ENCODE assay signal across 8 cellular contexts in the genomic region with DNA sequence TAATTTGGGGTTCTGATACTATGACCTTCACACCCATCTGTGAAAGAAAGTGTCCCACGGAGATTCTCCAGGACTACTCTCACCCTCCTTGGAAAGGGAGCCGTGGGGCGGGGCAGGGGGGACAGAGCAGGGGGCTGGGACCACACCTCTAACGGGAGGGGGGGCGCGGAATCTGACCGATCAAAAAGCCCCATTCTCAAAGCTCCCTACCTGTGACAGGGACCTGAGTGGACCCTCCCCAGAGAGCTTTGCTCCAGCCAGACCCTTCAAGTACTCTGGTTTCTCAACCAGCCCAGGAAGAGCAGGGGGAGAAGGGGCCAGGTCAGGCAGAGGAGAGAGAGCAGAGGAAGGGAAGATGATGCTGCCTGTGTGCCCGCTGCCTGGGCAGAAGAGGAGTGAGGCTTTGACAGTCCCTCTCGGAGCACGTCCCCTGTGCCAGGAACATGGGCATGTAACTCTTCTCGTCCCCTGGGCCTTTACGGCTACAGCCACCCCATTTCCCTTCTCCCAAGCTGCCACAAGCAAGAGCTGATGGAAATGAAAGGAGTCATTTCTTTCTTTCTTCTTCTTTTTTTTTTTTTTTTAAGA. TPM values are rescaled to one million over a fixed set of nuclear protein-coding genes. Genes with fewer than 3 reads are reported as not detected.
A peak's percentile ranks its signal among the peaks of the same experiment; 100 is the strongest.
DNase-seq lines count a peak whose midpoint lies in the region; ATAC-seq and TF ChIP-seq lines count a peak whose summit lies in the region.

No MANE protein-coding gene starts in this region.

- peak overlapping the region; percentile 95 to 100 (median 98) for H3K4me3 Mint-ChIP-seq in CD8-positive, alpha-beta memory T cell

- H3K9me2 ChIP-seq in PC-3 (replicated peaks; ENCODE audit: low read length) = no peaks in the 10 kb centered on the region

- no peak for ATAC-seq in PC-3

- H3K4me3 ChIP-seq in CD8-positive, alpha-beta memory T cell (ENCODE audit: low read length) = peak overlapping the region; percentile 90
- peak overlapping the region in 57 of 59 donors; percentile 2 to 68 (median 48) for H3K4me3 ChIP-seq in dorsolateral prefrontal cortex
- H3K4me3 ChIP-seq in parathyroid adenoma (ENCODE audit: low read depth, low read length) = peak overlapping the region; percentile 42
- no peak overlapping the region for H3K4me3 ChIP-seq in PC-3 (ENCODE audit: low read length)

- H3K9me3 ChIP-seq in CD8-positive, alpha-beta memory T cell (ENCODE audit: low read length) = no peaks in the 10 kb centered on the region
- H3K9me3 ChIP-seq in parathyroid adenoma (ENCODE audit: control insufficient read depth, low read length) (no peaks in the 10 kb centered on the region), PC-3 (ENCODE audit: low read length) (no peaks in the 10 kb centered on the region)

- H3K27ac Mint-ChIP-seq in CD8-positive, alpha-beta memory T cell = peak overlapping the region; percentile 68 to 99 (median 95)

- H3K27me3 Mint-ChIP-seq in CD8-positive, alpha-beta memory T cell = peaks cover 0 to 1% of the 10 kb centered on the region in 2 donors

- H3K9me3 Mint-ChIP-seq in CD8-positive, alpha-beta memory T cell = no peaks in the 10 kb centered on the region

- H2AFZ ChIP-seq in parathyroid adenoma (no peak overlapping the region), PC-3 (ENCODE audit: low read length) (no peak overlapping the region)

- peaks cover 14 to 46% (median 26%) of the 10 kb centered on the region in 3 donors for H3K36me3 Mint-ChIP-seq in CD8-positive, alpha-beta memory T cell

- peaks cover 53 to 64% (median 60%) of the 10 kb centered on the region in 3 donors for H3K4me1 Mint-ChIP-seq in CD8-positive, alpha-beta memory T cell

- no peak for TF ChIP-seq CTCF in dorsolateral prefrontal cortex (IDR thresholded peaks at IDR 0.05 in 54 of 56, conservative IDR thresholded peaks at IDR 0.05 in 2 of 56; ENCODE audit: low read depth in 1 of 56, partially characterized antibody in 56 of 56)
- no peak for TF ChIP-seq CTCF in parathyroid adenoma (IDR thresholded peaks at IDR 0.05)
- TF ChIP-seq CTCF in PC-3 (conservative IDR thresholded peaks at IDR 0.05; ENCODE audit: low read depth, low read length) = no peak

- POLR2A ChIA-PET in CD8-positive, alpha-beta memory T cell (lab: Charles Lee) = no interaction called here
- POLR2A ChIA-PET in PC-3 (lab: Charles Lee; ENCODE audit: unreplicated experiment) = no interaction called here

- H3K36me3 ChIP-seq in CD8-positive, alpha-beta memory T cell (ENCODE audit: insufficient read depth, low read length) = peaks cover 23% of the 10 kb centered on the region
- H3K36me3 ChIP-seq in parathyroid adenoma (ENCODE audit: control insufficient read depth, insufficient read depth, low read length) = no peaks in the 10 kb centered on the region
- H3K36me3 ChIP-seq in PC-3 (ENCODE audit: low read depth, low read length) = no peaks in the 10 kb centered on the region

- peaks cover 42% of the 10 kb centered on the region for H3K4me1 ChIP-seq in CD8-positive, alpha-beta memory T cell (ENCODE audit: insufficient read depth, low read length)
- H3K4me1 ChIP-seq in parathyroid adenoma = no peaks in the 10 kb centered on the region
- peaks cover 21% of the 10 kb centered on the region for H3K4me1 ChIP-seq in PC-3 (ENCODE audit: insufficient read depth, low read length)

- peak overlapping the region; percentile 60 for H3K27ac ChIP-seq in CD8-positive, alpha-beta memory T cell (ENCODE audit: low read depth, low read length)
- peak overlapping the region in 45 of 59 donors; percentile 36 to 90 (median 78) for H3K27ac ChIP-seq in dorsolateral prefrontal cortex
- H3K27ac ChIP-seq in parathyroid adenoma = peak overlapping the region; percentile 73
- no peak overlapping the region for H3K27ac ChIP-seq in PC-3 (ENCODE audit: low read length)

- no peaks in the 10 kb centered on the region for H3K27me3 ChIP-seq in CD8-positive, alpha-beta memory T cell (ENCODE audit: insufficient read depth, low read length, poor library complexity, severe bottlenecking)
- no peaks in the 10 kb centered on the region for H3K27me3 ChIP-seq in dorsolateral prefrontal cortex
- no peaks in the 10 kb centered on the region for H3K27me3 ChIP-seq in parathyroid adenoma (ENCODE audit: control insufficient read depth, insufficient read depth, low read length)
- H3K27me3 ChIP-seq in PC-3 (ENCODE audit: low read length) = no peaks in the 10 kb centered on the region

- H3K4me2 ChIP-seq in parathyroid adenoma (ENCODE audit: low read length) (no peak overlapping the region), PC-3 (ENCODE audit: low read length) (no peak overlapping the region)

- no peaks in the 10 kb centered on the region for H4K20me1 ChIP-seq in PC-3 (ENCODE audit: low read length)

- intact Hi-C loops in dorsolateral prefrontal cortex (cut with DNase I) = no loop called here
- intact Hi-C loops in PC-3 (cut with micrococcal nuclease) = no loop called here

- no peak overlapping the region for H3K9ac ChIP-seq in parathyroid adenoma
- H3K9ac ChIP-seq in PC-3 (ENCODE audit: low read length) = no peak overlapping the region

- no TSS peak for BruUV-seq in PC-3 (replicated peaks; lab: Mats Ljungman, UMichigan)

- H3F3A ChIP-seq in PC-3 (ENCODE audit: low read length, unreplicated experiment) = no peaks in the 10 kb centered on the region

- no peak for DNase-seq in CD8-positive, alpha-beta memory T cell
- peak; percentile 12 for DNase-seq in MV-4-11 (lab: John Stamatoyannopoulos, UW)
- DNase-seq in dorsolateral prefrontal cortex = no peak
- no peak for DNase-seq in epidermal melanocyte (ENCODE audit: insufficient read length, low spot score)
- no peak for DNase-seq in NCI-H1105 treated with DMSO at 0.1 percent for 48 hours (lab: John Stamatoyannopoulos, UW)
- DNase-seq in dedifferentiated amniotic fluid mesenchymal stem cell (ENCODE audit: extremely low spot score) = no peak
- no peak for DNase-seq in PC-3

- CTCF ChIA-PET in CD8-positive, alpha-beta memory T cell (lab: Charles Lee) = no interaction called here
- CTCF ChIA-PET in PC-3 (lab: Charles Lee) = no interaction called here

- H3K79me2 ChIP-seq in parathyroid adenoma = no peaks in the 10 kb centered on the region
- H3K79me2 ChIP-seq in PC-3 (ENCODE audit: low read length) = no peaks in the 10 kb centered on the region

RNA-seq across cellular contexts. Expression of gene XAF1, which starts 0.7 kb away (rescaled TPM):
- total RNA-seq in CD8-positive, alpha-beta memory T cell = 1 to 10 TPM; 5.8 TPM
- 45.8 TPM for polyA plus RNA-seq in CD8-positive, alpha-beta memory T cell
- total RNA-seq in dorsolateral prefrontal cortex (100 to 1,000 TPM in 3 of 120 experiments, 10 to 100 TPM in 117; 13.8 to 131 (median 29.3) TPM), PC-3 (2014; rRNA removed) (not detected in 2 replicates)

RNA-seq across cellular contexts. Expression of gene FBXO39, which starts 19.5 kb away (rescaled TPM):
- not detected for total RNA-seq in CD8-positive, alpha-beta memory T cell
- not detected for polyA plus RNA-seq in CD8-positive, alpha-beta memory T cell
- total RNA-seq in dorsolateral prefrontal cortex (1 to 10 TPM in 9 of 120 experiments, under 1 TPM in 67, not detected in 44; 0.24 to 2.4 (median 0.66) TPM), PC-3 (2014; rRNA removed) (not detected in 2 replicates)

RNA-seq across cellular contexts. Expression of gene SLC13A5, which starts 43.4 kb away (rescaled TPM):
- total RNA-seq in CD8-positive, alpha-beta memory T cell = not detected
- polyA plus RNA-seq in CD8-positive, alpha-beta memory T cell = not detected
- 10 to 100 TPM in 31 of 120 experiments, 1 to 10 TPM in 89; 2.7 to 39.4 (median 7.6) TPM for total RNA-seq in dorsolateral prefrontal cortex
- not detected in 2 replicates for total RNA-seq in PC-3 (2014; rRNA removed)
